In the genomic region with DNA sequence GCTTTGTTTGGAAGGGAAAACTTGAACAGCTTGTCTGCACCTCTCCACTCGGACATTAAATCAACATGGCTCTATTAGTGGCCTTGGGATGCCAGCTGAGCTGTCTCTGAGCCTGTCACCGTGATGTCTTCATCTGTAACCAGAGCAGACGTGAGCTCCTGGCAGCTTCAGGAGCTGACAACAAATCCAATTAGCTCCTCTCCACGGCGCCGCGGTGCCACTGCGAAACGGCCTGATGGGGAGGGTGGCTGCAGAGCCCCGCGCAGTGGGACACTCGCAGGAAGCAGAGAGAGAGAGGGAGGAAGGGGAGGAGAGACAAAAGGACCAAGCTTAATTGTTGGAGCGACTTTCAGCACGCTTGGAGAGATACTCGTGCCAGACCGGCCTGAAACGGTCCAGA, we compare ENCODE assay signal across 15 cellular contexts.
DNase-seq lines count a peak whose midpoint lies in the region; TF ChIP-seq lines count a peak whose summit lies in the region.
"Had no signal": no experiment of that assay in that cellular context is flagged by ENCODE, and none has a peak within 500 bp of the region (broad histone marks: within the 10 kb centered on the region; RNA-seq: fewer than 3 reads in every experiment).

No MANE protein-coding gene starts in this region.

- H3K27me3 ChIP-seq in sigmoid colon, result no peaks in the 10 kb centered on the region
- H3K27me3 ChIP-seq: Peyer's patch, vagina had no signal

- no peak overlapping the region for H3K27ac ChIP-seq in sigmoid colon
- H3K27ac ChIP-seq: dorsolateral prefrontal cortex, Peyer's patch, vagina had no signal

- WGBS in sigmoid colon, 2 donors, result 61 to 62% methylated on average over 17 of the region's 17 CpGs

- no peaks in the 10 kb centered on the region for H3K4me1 ChIP-seq in sigmoid colon
- H3K4me1 ChIP-seq: Peyer's patch, vagina had no signal

- no peaks in the 10 kb centered on the region for H3K9me3 ChIP-seq in sigmoid colon
- H3K9me3 ChIP-seq: Peyer's patch, vagina had no signal

- TF ChIP-seq POLR2A in sigmoid colon (IDR thresholded peaks at IDR 0.05), result no peak

- no peak for TF ChIP-seq EP300 in sigmoid colon (IDR thresholded peaks at IDR 0.05)

- no peak overlapping the region for H3K4me3 ChIP-seq in sigmoid colon
- H3K4me3 ChIP-seq: lung, Peyer's patch, vagina had no signal

- TF ChIP-seq CTCF in sigmoid colon (IDR thresholded peaks at IDR 0.05), result no peak

- DNase-seq in NCI-H2081 (lab: John Stamatoyannopoulos, UW) (peak; percentile 4 to 19), NCI-H2081 treated with DMSO at 0.1 percent for 48 hours (lab: John Stamatoyannopoulos, UW) (no peak), NCI-H2107 treated with DMSO at 0.1 percent for 48 hours (lab: John Stamatoyannopoulos, UW; ENCODE audit: unreplicated experiment) (peak; percentile 21), SK-N-DZ (ENCODE audit: low spot score) (peak; percentile 71), retina (peak; percentile 91), sigmoid colon (no peak), midbrain (lab: John Stamatoyannopoulos, UW) (no peak), GM19238 (ENCODE audit: insufficient read length, low spot score) (no peak)
- DNase-seq: activated CD4-positive, alpha-beta T cell treated with anti-CD3 and anti-CD28 coated beads, Interleukin-2, amount 50 U/mL, for 48 hours; activated T-cell treated with anti-CD3 and anti-CD28 coated beads, Interleukin-2, amount 50 U/mL, for 4 hours; CD4-positive, alpha-beta T cell; Peyer's patch had no signal

- H3K36me3 ChIP-seq in sigmoid colon, result no peaks in the 10 kb centered on the region
- H3K36me3 ChIP-seq: Peyer's patch, vagina had no signal

- intact Hi-C loops in sigmoid colon (cut with DNase I), result no loop called here

Comparison
In these comparisons a context has a peak if more than half of its experiments do, and no peak if none do; other contexts are left out.
1. DNase-seq: peak in NCI-H2081 (2 of 2), NCI-H2107 treated with DMSO at 0.1 percent for 48 hours (single experiment), SK-N-DZ (single experiment) and retina (single experiment); none in NCI-H2081 treated with DMSO at 0.1 percent for 48 hours (single experiment), sigmoid colon (single experiment), midbrain (single experiment) and GM19238 (single experiment).